Comparison of ENCODE assay signal across 13 cellular contexts in genomic region chr17:63279498-63280230, GRCh38.
A peak's percentile ranks its signal among the peaks of the same experiment; 100 is the strongest.
DNase-seq lines count a peak whose midpoint lies in the region; ATAC-seq, FAIRE-seq and TF ChIP-seq lines count a peak whose summit lies in the region.
"Had no signal": no experiment of that assay in that cellular context is flagged by ENCODE, and none has a peak within 500 bp of the region (broad histone marks: within the 10 kb centered on the region; RNA-seq: fewer than 3 reads in every experiment).

No MANE protein-coding gene starts in this region.

- TF ChIP-seq RAD21 in HepG2 (CRISPR knock-in tag; IDR thresholded peaks at IDR 0.05), result no peak

- peak; percentile 13 for DNase-seq in GM03348 (ENCODE audit: low spot score)
- peak; percentile 39 for DNase-seq in choroid plexus epithelial cell (ENCODE audit: low read depth)
- no peak for DNase-seq in osteoblast (ENCODE audit: insufficient read length, low spot score, missing footprints)
- DNase-seq in HepG2 (ENCODE audit: low spot score), result no peak
- DNase-seq in NCI-H2171 (lab: John Stamatoyannopoulos, UW), result no peak
- DNase-seq: activated CD4-positive, CD25-positive, alpha-beta regulatory T cell; Kasumi-1; occipital lobe; SHP77 treated with DMSO at 0.1 percent for 48 hours had no signal

- no peak for FAIRE-seq in HepG2 (lab: Jason Lieb, UNC)

- WGBS in HepG2 (ENCODE audit: low lambda C conversion rate), result 41% methylated on average over 2 of the region's 2 CpGs

- no peak for ATAC-seq in GM18867 (IDR thresholded peaks at IDR 0.05; ENCODE audit: unreplicated experiment)
- ATAC-seq in HepG2, result no peak
- ATAC-seq in HG03460 (IDR thresholded peaks at IDR 0.05; ENCODE audit: unreplicated experiment), result no peak
- ATAC-seq: left lobe of liver had no signal

- H4K20me1 ChIP-seq in OCI-LY3 (ENCODE audit: insufficient read depth, low read length), result no peaks in the 10 kb centered on the region
- H4K20me1 ChIP-seq in osteoblast (ENCODE audit: insufficient read depth, low read length), result no peaks in the 10 kb centered on the region
- no peaks in the 10 kb centered on the region for H4K20me1 ChIP-seq in HepG2 (ENCODE audit: insufficient read depth, low read length)

- H3K79me2 ChIP-seq in OCI-LY3 (ENCODE audit: low read length) (no peaks in the 10 kb centered on the region), osteoblast (ENCODE audit: insufficient read depth, low read length) (peaks cover 7% of the 10 kb centered on the region), HepG2 (ENCODE audit: insufficient read depth, low read length) (no peaks in the 10 kb centered on the region)

- TF ChIP-seq CTCF in OCI-LY3 (IDR thresholded peaks at IDR 0.05; ENCODE audit: low read depth, low read length) (no peak), choroid plexus epithelial cell (conservative IDR thresholded peaks at IDR 0.05; ENCODE audit: low read depth, low read length) (no peak), osteoblast (IDR thresholded peaks at IDR 0.05; ENCODE audit: extremely low read depth, low read depth, low read length) (no peak), HepG2 (CRISPR knock-in tag; IDR thresholded peaks at IDR 0.05) (no peak)

- H3K36me3 ChIP-seq in OCI-LY3 (replicated peaks; ENCODE audit: low read depth, low read length) (peaks cover 31% of the 10 kb centered on the region), osteoblast (ENCODE audit: insufficient read depth, low read length) (no peaks in the 10 kb centered on the region), HepG2 (replicated peaks in 1 of 2; ENCODE audit: control insufficient read depth in 1 of 2, insufficient read depth in 2 of 2, low read length in 2 of 2) (no peaks in the 10 kb centered on the region)

- CTCF ChIA-PET in HepG2 (lab: Yijun Ruan, JAX; ENCODE audit: low intra/inter-chr PET ratio, low total read pairs), result no interaction called here

- no peak overlapping the region for H2AFZ ChIP-seq in OCI-LY3 (ENCODE audit: low read depth, low read length)
- H2AFZ ChIP-seq in osteoblast (ENCODE audit: low read length), result no peak overlapping the region
- H2AFZ ChIP-seq in HepG2 (ENCODE audit: low read length), result no peak overlapping the region

- H3K4me1 ChIP-seq in OCI-LY3 (ENCODE audit: low read length) (peaks cover 67% of the 10 kb centered on the region), osteoblast (ENCODE audit: insufficient read depth, low read length) (peaks cover 53% of the 10 kb centered on the region), HepG2 (ENCODE audit: insufficient read depth, low read length) (no peaks in the 10 kb centered on the region)

- H3K27me3 ChIP-seq in OCI-LY3 (ENCODE audit: low read depth, low read length) (no peaks in the 10 kb centered on the region), osteoblast (ENCODE audit: insufficient read depth, low read length) (no peaks in the 10 kb centered on the region), HepG2 (ENCODE audit: control insufficient read depth in 1 of 2, insufficient read depth in 2 of 2, low read length in 2 of 2) (no peaks in the 10 kb centered on the region)

- no peak for TF ChIP-seq EP300 in HepG2 (IDR thresholded peaks at IDR 0.05; ENCODE audit: low read depth in 2 of 2, low read length in 2 of 2)
- no peak for TF ChIP-seq EP300 in HepG2 (CRISPR knock-in tag; IDR thresholded peaks at IDR 0.05; ENCODE audit: borderline replicate concordance)

- H3K9me3 ChIP-seq in OCI-LY3 (ENCODE audit: insufficient read depth, low read length) (peaks cover 18% of the 10 kb centered on the region; the same call in 1 of the 2 replicates), osteoblast (ENCODE audit: low read depth, low read length) (no peaks in the 10 kb centered on the region), HepG2 (ENCODE audit: low read length) (no peaks in the 10 kb centered on the region; the same call in 1 of the 2 replicates)

- H3K27ac ChIP-seq in OCI-LY3 (ENCODE audit: low read length) (peak overlapping the region; percentile 94), osteoblast (ENCODE audit: low read depth, low read length) (peak overlapping the region; percentile 74), HepG2 (ENCODE audit: extremely low read length, insufficient read depth, low read length) (no peak overlapping the region)

- H3K9ac ChIP-seq in OCI-LY3 (ENCODE audit: low read length) (peak overlapping the region; percentile 64), HepG2 (ENCODE audit: insufficient read depth, low read depth, low read length) (no peak overlapping the region)

- no peak for TF ChIP-seq POLR2A in HepG2 (IDR thresholded peaks at IDR 0.05; ENCODE audit: insufficient read depth in 1 of 2, low read depth in 2 of 2, low read length in 2 of 2)

- in situ Hi-C loops in HepG2 (cut with HindIII; ENCODE audit: extremely low pct_ligation_motif_present, low pct_unique_long_range_greater_than_20kb), result no loop called here

- intact Hi-C loops in HepG2 (cut with micrococcal nuclease; ENCODE audit: unreplicated experiment), result loop anchor here (10.0 kb wide), 1 partner anchor 1665 kb away; no protein-coding TSS in a partner anchor

- H3K4me3 ChIP-seq in OCI-LY3 (ENCODE audit: low read length), result peak overlapping the region; percentile 50
- no peak overlapping the region for H3K4me3 ChIP-seq in choroid plexus epithelial cell (ENCODE audit: low read depth, low read length)
- H3K4me3 ChIP-seq in osteoblast (ENCODE audit: insufficient read depth, low read length), result peak overlapping the region; percentile 0
- H3K4me3 ChIP-seq in HepG2 (replicated peaks in 1 of 3; ENCODE audit: insufficient read depth in 1 of 3, low read depth in 2 of 3, low read length in 3 of 3), result no peak overlapping the region

- POLR2A ChIA-PET in HepG2 (lab: Yijun Ruan, JAX), result no interaction called here

- peak overlapping the region; percentile 69 for H3K4me2 ChIP-seq in OCI-LY3 (ENCODE audit: low read length)
- peak overlapping the region; percentile 40 for H3K4me2 ChIP-seq in osteoblast (ENCODE audit: insufficient read depth, low read length)
- H3K4me2 ChIP-seq in HepG2 (ENCODE audit: low read depth, low read length), result no peak overlapping the region

- BruUV-seq in HepG2 (replicated peaks; lab: Mats Ljungman, UMichigan), result no TSS peak

TF ChIP-seq in HepG2, 621 proteins besides CTCF, POLR2A, EP300 and RAD21 (continues in another document):
- TF ChIP-seq ZNF281 (CRISPR knock-in tag; IDR thresholded peaks at IDR 0.05; ENCODE audit: borderline replicate concordance), result no peak
- no peak for TF ChIP-seq ZNF652 (CRISPR knock-in tag; IDR thresholded peaks at IDR 0.05; ENCODE audit: borderline replicate concordance, low read depth)
- TF ChIP-seq DR1 (CRISPR knock-in tag; IDR thresholded peaks at IDR 0.05), result no peak
- no peak for TF ChIP-seq NCOA2 (CRISPR knock-in tag; IDR thresholded peaks at IDR 0.05)
- TF ChIP-seq ZNF780A (CRISPR knock-in tag; IDR thresholded peaks at IDR 0.05), result no peak
- TF ChIP-seq, protein P1, sequence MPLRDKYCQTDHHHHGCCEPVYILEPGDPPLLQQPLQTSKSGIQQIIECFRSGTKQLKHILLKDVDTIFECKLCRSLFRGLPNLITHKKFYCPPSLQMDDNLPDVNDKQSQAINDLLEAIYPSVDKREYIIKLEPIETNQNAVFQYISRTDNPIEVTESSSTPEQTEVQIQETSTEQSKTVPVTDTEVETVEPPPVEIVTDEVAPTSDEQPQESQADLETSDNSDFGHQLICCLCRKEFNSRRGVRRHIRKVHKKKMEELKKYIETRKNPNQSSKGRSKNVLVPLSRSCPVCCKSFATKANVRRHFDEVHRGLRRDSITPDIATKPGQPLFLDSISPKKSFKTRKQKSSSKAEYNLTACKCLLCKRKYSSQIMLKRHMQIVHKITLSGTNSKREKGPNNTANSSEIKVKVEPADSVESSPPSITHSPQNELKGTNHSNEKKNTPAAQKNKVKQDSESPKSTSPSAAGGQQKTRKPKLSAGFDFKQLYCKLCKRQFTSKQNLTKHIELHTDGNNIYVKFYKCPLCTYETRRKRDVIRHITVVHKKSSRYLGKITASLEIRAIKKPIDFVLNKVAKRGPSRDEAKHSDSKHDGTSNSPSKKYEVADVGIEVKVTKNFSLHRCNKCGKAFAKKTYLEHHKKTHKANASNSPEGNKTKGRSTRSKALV (CRISPR knock-in tag; IDR thresholded peaks at IDR 0.05), result no peak
- no peak for TF ChIP-seq ZNF230 (CRISPR knock-in tag; IDR thresholded peaks at IDR 0.05)
- TF ChIP-seq SRSF4 (IDR thresholded peaks at IDR 0.05; ENCODE audit: low read depth, low read length, poor library complexity, severe bottlenecking), result no peak
- TF ChIP-seq MLLT10 (CRISPR knock-in tag; IDR thresholded peaks at IDR 0.05), result no peak
- TF ChIP-seq IRF2 (CRISPR knock-in tag; IDR thresholded peaks at IDR 0.05), result no peak
- TF ChIP-seq KLF9 (CRISPR knock-in tag; IDR thresholded peaks at IDR 0.05; ENCODE audit: low read depth), result no peak
- TF ChIP-seq SIX1 (CRISPR knock-in tag; IDR thresholded peaks at IDR 0.05; ENCODE audit: borderline replicate concordance), result no peak

Comparison
In these comparisons a context has a peak if more than half of its experiments do, and no peak if none do; other contexts are left out.
1. DNase-seq: peak in GM03348 (single experiment) and choroid plexus epithelial cell (single experiment); none in osteoblast (single experiment), HepG2 (single experiment) and NCI-H2171 (single experiment).
2. H3K4me3 ChIP-seq: peak in OCI-LY3 (single experiment) and osteoblast (single experiment); none in choroid plexus epithelial cell (single experiment) and HepG2 (0 of 3).